28 cellular contexts compared by ENCODE assay signal in genomic region chr13:85371254-85371653, GRCh38.
"Had no signal": no experiment of that assay in that cellular context is flagged by ENCODE, and none has a peak within 500 bp of the region (broad histone marks: within the 10 kb centered on the region; RNA-seq: fewer than 3 reads in every experiment).

No MANE protein-coding gene starts in this region.

- H3K9me3 ChIP-seq: colonic mucosa, esophagus muscularis mucosa, esophagus squamous epithelium, gastrocnemius medialis, gastroesophageal sphincter, heart left ventricle, heart right ventricle had no signal

- H3K36me3 ChIP-seq: colonic mucosa, esophagus muscularis mucosa, esophagus squamous epithelium, gastrocnemius medialis, gastroesophageal sphincter, heart left ventricle, heart right ventricle had no signal

- H3K27ac ChIP-seq: colonic mucosa, coronary artery, dorsolateral prefrontal cortex, epithelial cell of prostate, esophagus muscularis mucosa, esophagus squamous epithelium, foreskin keratinocyte, gastrocnemius medialis, gastroesophageal sphincter, heart left ventricle, heart right ventricle had no signal

- H3K27me3 ChIP-seq: colonic mucosa, dorsolateral prefrontal cortex, esophagus muscularis mucosa, esophagus squamous epithelium, foreskin keratinocyte, gastrocnemius medialis, gastroesophageal sphincter, heart left ventricle, heart right ventricle had no signal

- H3K4me1 ChIP-seq: colonic mucosa, esophagus muscularis mucosa, esophagus squamous epithelium, foreskin keratinocyte, gastrocnemius medialis, gastroesophageal sphincter, heart left ventricle, heart right ventricle had no signal

- H3K4me3 ChIP-seq: colonic mucosa, coronary artery, dorsolateral prefrontal cortex, esophagus muscularis mucosa, esophagus squamous epithelium, gastrocnemius medialis, gastroesophageal sphincter, heart left ventricle, heart right ventricle had no signal

- DNase-seq: colonic mucosa; cortex of kidney; dermis blood vessel endothelial cell; dorsolateral prefrontal cortex; effector CD4-positive, alpha-beta T cell; effector CD8-positive, alpha-beta T cell; effector memory CD4-positive, alpha-beta T cell; effector memory CD8-positive, alpha-beta T cell; endodermal cell; erythroblast; esophagus squamous epithelium; foreskin fibroblast; foreskin keratinocyte; foreskin melanocyte; gastrocnemius medialis; glutamatergic neuron; head of caudate nucleus; heart left ventricle; heart right ventricle had no signal

- ATAC-seq: effector memory CD8-positive, alpha-beta T cell; esophagus mucosa; foreskin keratinocyte; gastrocnemius medialis; gastroesophageal sphincter; heart left ventricle; heart right ventricle had no signal

- FAIRE-seq: colon, endometrium, endothelial cell of umbilical vein, frontal cortex had no signal
